In genomic region chr12:52228931-52229330, GRCh38 we compare ENCODE assay signal across 14 cellular contexts. TPM values are rescaled to one million over a fixed set of nuclear protein-coding genes. Genes with fewer than 3 reads are reported as not detected.
A peak's percentile ranks its signal among the peaks of the same experiment; 100 is the strongest.
DNase-seq lines count a peak whose midpoint lies in the region; ATAC-seq, FAIRE-seq and TF ChIP-seq lines count a peak whose summit lies in the region.
"Had no signal": no experiment of that assay in that cellular context is flagged by ENCODE, and none has a peak within 500 bp of the region (broad histone marks: within the 10 kb centered on the region; RNA-seq: fewer than 3 reads in every experiment).

No MANE protein-coding gene starts in this region.

- H2AK5ac ChIP-seq in IMR-90 (ENCODE audit: low read depth, low read length), result peak overlapping the region; percentile 94

- H3K79me2 ChIP-seq in ACC112 (ENCODE audit: control insufficient read depth, insufficient read depth, low read length, unreplicated experiment) (no peaks in the 10 kb centered on the region), astrocyte (ENCODE audit: insufficient read depth, low read length) (peaks cover 4% of the 10 kb centered on the region), hepatocyte (no peaks in the 10 kb centered on the region)

- no peak overlapping the region for H3K56ac ChIP-seq in IMR-90 (ENCODE audit: extremely low read depth, insufficient read depth, low read length)

- H3K14ac ChIP-seq in IMR-90 (replicated peaks; ENCODE audit: low read depth, low read length), result peak overlapping the region; percentile 44; the same call in 1 of the 2 replicates

- H3K23ac ChIP-seq in IMR-90 (ENCODE audit: low read depth, low read length), result no peak overlapping the region

- dilution Hi-C loops in IMR-90 (cut with HindIII; ENCODE audit: low sequenced_read_pairs, unreplicated experiment), result no loop called here

- in situ Hi-C loops in IMR-90 (cut with MboI; ENCODE audit: low sequenced_read_pairs), result no loop called here

- H4K8ac ChIP-seq in IMR-90 (ENCODE audit: low read depth in 2 of 2, low read length in 2 of 2), result peak overlapping the region in 1 of 2 experiments; percentile 93; a peak in 2 of 4 replicates

- H4K5ac ChIP-seq in IMR-90 (ENCODE audit: low read depth, low read length), result no peak overlapping the region

- peak overlapping the region; percentile 99 for H3K4ac ChIP-seq in IMR-90 (ENCODE audit: low read depth, low read length)

- H2AK9ac ChIP-seq in IMR-90 (replicated peaks; ENCODE audit: low read depth, low read length, poor library complexity), result no peak overlapping the region

- no peak overlapping the region for H2BK5ac ChIP-seq in IMR-90 (ENCODE audit: low read depth, low read length, poor library complexity, severe bottlenecking)

- TF ChIP-seq POLR2A in IMR-90 (IDR thresholded peaks at IDR 0.05; ENCODE audit: low read depth, low read length) (no peak), sigmoid colon (IDR thresholded peaks at IDR 0.05) (no peak)

- CTCF ChIA-PET in IMR-90 (lab: Yijun Ruan, JAX), result no interaction called here

- POLR2A ChIA-PET in IMR-90 (lab: Charles Lee; ENCODE audit: unreplicated experiment), result no interaction called here

- H3K4me1 ChIP-seq in ACC112 (ENCODE audit: control insufficient read depth, insufficient read depth, low read length, unreplicated experiment), result peaks cover 51% of the 10 kb centered on the region
- peaks cover 23% of the 10 kb centered on the region for H3K4me1 ChIP-seq in IMR-90 (ENCODE audit: control insufficient read depth, insufficient read depth, low read length)
- H3K4me1 ChIP-seq in astrocyte (ENCODE audit: insufficient read depth, low read length), result peaks cover 51% of the 10 kb centered on the region
- peaks cover 0 to 30% (median 18%) of the 10 kb centered on the region in 4 donors for H3K4me1 ChIP-seq in sigmoid colon
- H3K4me1 ChIP-seq in hepatocyte (ENCODE audit: insufficient read depth), result peaks cover 15% of the 10 kb centered on the region
- H3K4me1 ChIP-seq: HAP-1 had no signal

- peaks cover 15% of the 10 kb centered on the region for H3K27me3 Mint-ChIP-seq in astrocyte (ENCODE audit: low read depth, unreplicated experiment)
- peaks cover 50% of the 10 kb centered on the region for H3K27me3 Mint-ChIP-seq in activated T-helper 17 cell treated with anti-CD3 and anti-CD28 coated beads, Interleukin-2, amount 50 U/mL, for 72 hours

- H3K36me3 ChIP-seq in ACC112 (ENCODE audit: insufficient read depth, low read length), result no peaks in the 10 kb centered on the region
- H3K36me3 ChIP-seq in IMR-90 (ENCODE audit: control insufficient read depth, insufficient read depth, low read length), result no peaks in the 10 kb centered on the region
- no peaks in the 10 kb centered on the region for H3K36me3 ChIP-seq in astrocyte (ENCODE audit: insufficient read depth, low read length)
- H3K36me3 ChIP-seq in sigmoid colon, result no peaks in the 10 kb centered on the region
- no peaks in the 10 kb centered on the region for H3K36me3 ChIP-seq in hepatocyte (replicated peaks; ENCODE audit: insufficient read depth, low read depth)
- H3K36me3 ChIP-seq: HAP-1 had no signal

- H2BK20ac ChIP-seq in IMR-90 (ENCODE audit: low read depth, low read length), result peak overlapping the region; percentile 100

- 100% methylated on average over 2 of the region's 6 CpGs; no CpG with 5 or more reads in 1 of the 2 experiments for WGBS in IMR-90 (ENCODE audit: extremely low coverage in 2 of 2, insufficient read length in 1 of 2), 2 experiments
- WGBS in sigmoid colon, 2 donors, result 85 to 96% methylated on average over 6 of the region's 6 CpGs
- WGBS in hepatocyte (ENCODE audit: low lambda C conversion rate, missing lambda C conversion rate), result 88% methylated on average over 6 of the region's 6 CpGs

- H3K27ac ChIP-seq in ACC112 (ENCODE audit: low read depth, low read length) (peak overlapping the region; percentile 47; the same call in 1 of the 2 replicates), IMR-90 (ENCODE audit: insufficient read depth, low read length) (no peak overlapping the region), astrocyte (ENCODE audit: low read depth, low read length) (no peak overlapping the region), sigmoid colon (no peak overlapping the region), hepatocyte (no peak overlapping the region)
- H3K27ac ChIP-seq: SK-N-MC had no signal

- no peak overlapping the region for H3K18ac ChIP-seq in IMR-90 (ENCODE audit: low read depth, low read length)

- H3K9ac ChIP-seq in IMR-90 (ENCODE audit: low read depth, low read length), result no peak overlapping the region
- no peak overlapping the region for H3K9ac ChIP-seq in astrocyte (ENCODE audit: low read length)

- no peak for ATAC-seq in IMR-90 (ENCODE audit: low read depth)
- no peak for ATAC-seq in omental fat pad (ENCODE audit: low FRiP score)
- ATAC-seq in activated T-helper 17 cell treated with anti-CD3 and anti-CD28 coated beads, Interleukin-2, amount 50 U/mL, for 72 hours (replicated peaks), result no peak

- DNase-seq in IMR-90, result no peak
- DNase-seq in astrocyte (ENCODE audit: low read depth), result no peak
- DNase-seq in sigmoid colon, result peak; percentile 37
- no peak for DNase-seq in hepatocyte (ENCODE audit: low spot score)
- DNase-seq in omental fat pad (ENCODE audit: low spot score), result no peak
- DNase-seq: CD8-positive, alpha-beta memory T cell; DMS 273 treated with DMSO at 0.1 percent for 48 hours; Kasumi-1; NCI-H1930; NCI-H2171 treated with DMSO at 0.1 percent for 48 hours had no signal

- H3K9me3 ChIP-seq in IMR-90 (ENCODE audit: control insufficient read depth, insufficient read depth, low read length), result peaks cover 2% of the 10 kb centered on the region
- no peaks in the 10 kb centered on the region for H3K9me3 ChIP-seq in astrocyte (ENCODE audit: insufficient read depth, low read depth, low read length)
- no peaks in the 10 kb centered on the region for H3K9me3 ChIP-seq in sigmoid colon
- H3K9me3 ChIP-seq in hepatocyte (ENCODE audit: low read depth), result no peaks in the 10 kb centered on the region
- H3K9me3 ChIP-seq: HAP-1 had no signal

- no peak for TF ChIP-seq EP300 in sigmoid colon (IDR thresholded peaks at IDR 0.05)

- no TSS peak for BruUV-seq in IMR-90 (replicated peaks; lab: Mats Ljungman, UMichigan)

- H3K27me3 ChIP-seq in ACC112 (ENCODE audit: insufficient read depth, low read length) (no peaks in the 10 kb centered on the region), IMR-90 (ENCODE audit: control insufficient read depth, insufficient read depth, low read length) (no peaks in the 10 kb centered on the region), astrocyte (ENCODE audit: insufficient read depth, low read length) (no peaks in the 10 kb centered on the region), sigmoid colon (peaks cover 10 to 29% (median 23%) of the 10 kb centered on the region in 3 donors), hepatocyte (peaks cover 15% of the 10 kb centered on the region)

- H3K27ac Mint-ChIP-seq in astrocyte (ENCODE audit: unreplicated experiment), result peak overlapping the region; percentile 47
- no peak overlapping the region for H3K27ac Mint-ChIP-seq in activated T-helper 17 cell treated with anti-CD3 and anti-CD28 coated beads, Interleukin-2, amount 50 U/mL, for 72 hours
- H3K27ac Mint-ChIP-seq: CD8-positive, alpha-beta memory T cell had no signal

- H2BK15ac ChIP-seq in IMR-90 (ENCODE audit: low read depth, low read length), result peak overlapping the region; percentile 89; the same call in 2 of the 3 replicates

- peaks cover 3% of the 10 kb centered on the region for H3K36me3 Mint-ChIP-seq in astrocyte (ENCODE audit: low read depth, unreplicated experiment)
- no peaks in the 10 kb centered on the region for H3K36me3 Mint-ChIP-seq in activated T-helper 17 cell treated with anti-CD3 and anti-CD28 coated beads, Interleukin-2, amount 50 U/mL, for 72 hours (ENCODE audit: low read depth)
- H3K36me3 Mint-ChIP-seq: CD8-positive, alpha-beta memory T cell had no signal

- H4K91ac ChIP-seq in IMR-90 (ENCODE audit: insufficient read depth, low read depth, low read length), result peak overlapping the region; percentile 98

- peak overlapping the region; percentile 100 for H2BK120ac ChIP-seq in IMR-90 (ENCODE audit: low read depth, low read length)

- H3K9me3 Mint-ChIP-seq in astrocyte (ENCODE audit: unreplicated experiment), result peaks cover 11% of the 10 kb centered on the region
- no peaks in the 10 kb centered on the region for H3K9me3 Mint-ChIP-seq in activated T-helper 17 cell treated with anti-CD3 and anti-CD28 coated beads, Interleukin-2, amount 50 U/mL, for 72 hours

- TF ChIP-seq CTCF in IMR-90 (conservative IDR thresholded peaks at IDR 0.05; ENCODE audit: low read depth, low read length), result no peak
- TF ChIP-seq CTCF in astrocyte (IDR thresholded peaks at IDR 0.05; ENCODE audit: insufficient read depth, low read depth, low read length), result no peak
- no peak for TF ChIP-seq CTCF in sigmoid colon (IDR thresholded peaks at IDR 0.05)
- TF ChIP-seq CTCF in hepatocyte (IDR thresholded peaks at IDR 0.05; ENCODE audit: poor library complexity), result no peak
- no peak for TF ChIP-seq CTCF in omental fat pad (IDR thresholded peaks at IDR 0.05)

- H3K4me3 ChIP-seq in ACC112 (ENCODE audit: low read depth, low read length), result no peak overlapping the region
- H3K4me3 ChIP-seq in IMR-90 (ENCODE audit: insufficient read depth, low read depth, low read length), result no peak overlapping the region
- H3K4me3 ChIP-seq in astrocyte (ENCODE audit: insufficient read depth, low read depth, low read length), result no peak overlapping the region
- H3K4me3 ChIP-seq in sigmoid colon, result no peak overlapping the region
- no peak overlapping the region for H3K4me3 ChIP-seq in hepatocyte
- H3K4me3 ChIP-seq: HAP-1, SK-N-MC had no signal

- H4K20me1 ChIP-seq in IMR-90 (ENCODE audit: insufficient read depth, low read length) (no peaks in the 10 kb centered on the region), astrocyte (ENCODE audit: insufficient read depth, low read length) (no peaks in the 10 kb centered on the region), hepatocyte (ENCODE audit: insufficient read depth, poor library complexity, severe bottlenecking) (no peaks in the 10 kb centered on the region)

- H3K4me2 ChIP-seq in IMR-90 (ENCODE audit: low read depth, low read length) (no peak overlapping the region), astrocyte (ENCODE audit: low read length) (no peak overlapping the region), hepatocyte (no peak overlapping the region)

- peaks cover 0 to 17% of the 10 kb centered on the region in 2 experiments; a peak in 2 of 4 replicates for H3K79me1 ChIP-seq in IMR-90 (ENCODE audit: low read depth in 1 of 2, low read length in 2 of 2)

- intact Hi-C loops in IMR-90 (cut with micrococcal nuclease), result no loop called here
- intact Hi-C loops in sigmoid colon (cut with DNase I), result no loop called here

- peaks cover 52% of the 10 kb centered on the region for H3K4me1 Mint-ChIP-seq in astrocyte (ENCODE audit: low read depth, unreplicated experiment)
- H3K4me1 Mint-ChIP-seq in activated T-helper 17 cell treated with anti-CD3 and anti-CD28 coated beads, Interleukin-2, amount 50 U/mL, for 72 hours, result no peaks in the 10 kb centered on the region

- H2AFZ ChIP-seq in ACC112 (ENCODE audit: low read length, unreplicated experiment) (no peak overlapping the region), IMR-90 (replicated peaks; ENCODE audit: low read length, poor library complexity) (no peak overlapping the region), astrocyte (ENCODE audit: low read depth, low read length) (no peak overlapping the region), hepatocyte (no peak overlapping the region)

- H3K9me2 ChIP-seq in hepatocyte (replicated peaks; ENCODE audit: insufficient read depth), result no peaks in the 10 kb centered on the region

- no peak overlapping the region for H3K4me3 Mint-ChIP-seq in astrocyte (ENCODE audit: unreplicated experiment)
- H3K4me3 Mint-ChIP-seq in activated T-helper 17 cell treated with anti-CD3 and anti-CD28 coated beads, Interleukin-2, amount 50 U/mL, for 72 hours, result no peak overlapping the region
- H3K4me3 Mint-ChIP-seq: CD8-positive, alpha-beta memory T cell had no signal

- no peak for TF ChIP-seq RAD21 in IMR-90 (IDR thresholded peaks at IDR 0.05; ENCODE audit: low read length)

- FAIRE-seq in astrocyte (lab: Jason Lieb, UNC), result no peak

- peaks cover 29% of the 10 kb centered on the region for H3K9me1 ChIP-seq in IMR-90 (ENCODE audit: insufficient read depth, low read length)

RNA-seq across cellular contexts. Expression of gene KRT7, which starts 4.1 kb away (rescaled TPM):
- total RNA-seq in IMR-90 (2012; rRNA removed), result 0.54 and 1.4 TPM in 2 replicates
- 1.4 and 1.7 TPM in 2 replicates for polyA plus RNA-seq in IMR-90 (2012; rRNA removed)
- 2.5 and 3.4 TPM in 2 replicates for polyA plus RNA-seq in IMR-90 (2012; cell fraction: cytosol; rRNA removed)
- polyA plus RNA-seq in IMR-90 (2012; cell fraction: nucleus; rRNA removed; ENCODE audit: low replicate concordance), result 0.60 and 1.7 TPM in 2 replicates
- 97.6 and 149 TPM in 2 replicates for total RNA-seq in astrocyte
- 1 to 10 TPM in 1 of 4 donors, under 1 TPM in 1, not detected in 2; 0.27 to 3.2 TPM for total RNA-seq in sigmoid colon
- polyA plus RNA-seq in sigmoid colon, result 10 to 100 TPM in 1 of 3 donors, 1 to 10 TPM in 2; 1.2 to 12.0 (median 2.4) TPM
- 12.6 and 27.1 TPM in 2 replicates for total RNA-seq in hepatocyte
- polyA plus RNA-seq in hepatocyte, result 33.3 and 80.2 TPM in 2 replicates
- total RNA-seq in omental fat pad, result 100 to 1,000 TPM in 3 of 4 donors, 1 to 10 TPM in 1; 2.5 to 248 (median 111) TPM
- 10 to 100 TPM in 1 of 2 donors, 1 to 10 TPM in 1; 7.6 to 12.5 TPM for total RNA-seq in activated T-helper 17 cell treated with anti-CD3 and anti-CD28 coated beads, Interleukin-2, amount 50 U/mL, for 72 hours
- polyA plus RNA-seq: CD8-positive, alpha-beta memory T cell had no signal

RNA-seq across cellular contexts. Expression of gene KRT80, which starts 37.1 kb away (rescaled TPM):
- total RNA-seq in IMR-90 (2012; rRNA removed) (0.54 and 0.56 TPM in 2 replicates), astrocyte (2.8 and 3.6 TPM in 2 replicates), sigmoid colon (not detected), hepatocyte (0.28 and 0.77 TPM in 2 replicates), omental fat pad (1 to 10 TPM in 1 of 4 donors, under 1 TPM in 2, not detected in 1; 0.37 to 5.5 (median 0.75) TPM)
- polyA plus RNA-seq in IMR-90 (2012; rRNA removed) (3.4 TPM in 2 replicates), sigmoid colon (under 1 TPM in 2 of 3 donors, not detected in 1; under 0.01 to 0.34 TPM), hepatocyte (1.2 and 1.5 TPM in 2 replicates)
- polyA plus RNA-seq in IMR-90 (2012; cell fraction: cytosol; rRNA removed), result 1.2 and 2.4 TPM in 2 replicates
- polyA plus RNA-seq in IMR-90 (2012; cell fraction: nucleus; rRNA removed; ENCODE audit: low replicate concordance), result 14.7 and 18.0 TPM in 2 replicates
- not detected for total RNA-seq in activated T-helper 17 cell treated with anti-CD3 and anti-CD28 coated beads, Interleukin-2, amount 50 U/mL, for 72 hours
- total RNA-seq: CD8-positive, alpha-beta memory T cell had no signal
- polyA plus RNA-seq: CD8-positive, alpha-beta memory T cell had no signal

RNA-seq across cellular contexts. Expression of gene KRT86, which starts 45.5 kb away (rescaled TPM):
- total RNA-seq in IMR-90 (2012; rRNA removed) (not detected in 2 replicates), astrocyte (0.24 and 0.43 TPM in 2 replicates), sigmoid colon (not detected), hepatocyte (not detected in 2 replicates), omental fat pad (under 1 TPM in 1 of 4 donors, not detected in 3; 0.37 TPM)
- polyA plus RNA-seq in IMR-90 (2012; rRNA removed) (0.06 TPM in 1 of 2 replicates, not detected in the other), sigmoid colon (under 1 TPM in 2 of 3 donors, not detected in 1; 0.25 to 0.60 TPM), hepatocyte (0.40 TPM in 1 of 2 replicates, not detected in the other)
- polyA plus RNA-seq in IMR-90 (2012; cell fraction: cytosol; rRNA removed), result 0.01 TPM in 1 of 2 replicates, not detected in the other
- polyA plus RNA-seq in IMR-90 (2012; cell fraction: nucleus; rRNA removed; ENCODE audit: low replicate concordance), result 0.03 TPM in 1 of 2 replicates, not detected in the other
- total RNA-seq in activated T-helper 17 cell treated with anti-CD3 and anti-CD28 coated beads, Interleukin-2, amount 50 U/mL, for 72 hours, result 1 to 10 TPM in 1 of 2 donors, under 1 TPM in 1; 0.56 to 2.1 TPM
- polyA plus RNA-seq: CD8-positive, alpha-beta memory T cell had no signal
